Comparison of ENCODE assay signal across 23 cellular contexts in genomic region chr19:41500443-41500842, GRCh38. TPM values are rescaled to one million over a fixed set of nuclear protein-coding genes. Genes with fewer than 3 reads are reported as not detected.
DNase-seq lines count a peak whose midpoint lies in the region; ATAC-seq and TF ChIP-seq lines count a peak whose summit lies in the region.
"Had no signal": no experiment of that assay in that cellular context is flagged by ENCODE, and none has a peak within 500 bp of the region (broad histone marks: within the 10 kb centered on the region; RNA-seq: fewer than 3 reads in every experiment).

No MANE protein-coding gene starts in this region.

- WGBS in heart left ventricle, 4 donors: 64 to 75% (median 68%) methylated on average over 9 of the region's 9 CpGs
- 84 to 88% methylated on average over 9 of the region's 9 CpGs for WGBS in sigmoid colon, 2 donors

- H3K4me3 Mint-ChIP-seq in activated T-helper 1 cell treated with anti-CD3 and anti-CD28 coated beads, Interleukin-12 subunit alpha, Interleukin-12 subunit beta, Interleukin-2, Interleukin-4 antibody, amounts not matched to agents 30 ng/mL and 10 ng/mL and 1 ng/mL, durations not matched to agents 14 hours and 24 hours and 36 hours: no peak overlapping the region
- H3K4me3 Mint-ChIP-seq: activated B cell treated with CpG ODN at 0.5 μM for 24 hours; activated CD4-positive, alpha-beta memory T cell treated with anti-CD3 and anti-CD28 coated beads, Interleukin-2, amount 10 ng/mL, durations not matched to agents 7 days and 5 days; activated naive CD4-positive, alpha-beta T cell treated with anti-CD3 and anti-CD28 coated beads, Interleukin-2, amount 10 ng/mL, durations not matched to agents 7 days and 5 days; stimulated activated naive CD8-positive, alpha-beta T cell treated with anti-CD3 and anti-CD28 coated beads, Interleukin-15, Interleukin-2, amounts not matched to agents 100 ng/mL and 50 ng/mL, for 24 hours had no signal

- peaks cover 0 to 3% (median 0%) of the 10 kb centered on the region in 12 donors for H3K9me3 ChIP-seq in heart left ventricle
- H3K9me3 ChIP-seq in right atrium auricular region: no peaks in the 10 kb centered on the region
- H3K9me3 ChIP-seq in sigmoid colon: no peaks in the 10 kb centered on the region
- H3K9me3 ChIP-seq: colonic mucosa, SJSA1 had no signal

- no peak overlapping the region for H3K27ac Mint-ChIP-seq in activated T-helper 1 cell treated with anti-CD3 and anti-CD28 coated beads, Interleukin-12 subunit alpha, Interleukin-12 subunit beta, Interleukin-2, Interleukin-4 antibody, amounts not matched to agents 30 ng/mL and 10 ng/mL and 1 ng/mL, durations not matched to agents 14 hours and 24 hours and 36 hours
- H3K27ac Mint-ChIP-seq: activated B cell treated with CpG ODN at 0.5 μM for 24 hours; activated CD4-positive, alpha-beta memory T cell treated with anti-CD3 and anti-CD28 coated beads, Interleukin-2, amount 10 ng/mL, durations not matched to agents 7 days and 5 days; activated naive CD4-positive, alpha-beta T cell treated with anti-CD3 and anti-CD28 coated beads, Interleukin-2, amount 10 ng/mL, durations not matched to agents 7 days and 5 days; stimulated activated naive CD8-positive, alpha-beta T cell treated with anti-CD3 and anti-CD28 coated beads, Interleukin-15, Interleukin-2, amounts not matched to agents 100 ng/mL and 50 ng/mL, for 24 hours had no signal

- peaks cover 11% of the 10 kb centered on the region for H3K4me1 Mint-ChIP-seq in activated T-helper 1 cell treated with anti-CD3 and anti-CD28 coated beads, Interleukin-12 subunit alpha, Interleukin-12 subunit beta, Interleukin-2, Interleukin-4 antibody, amounts not matched to agents 30 ng/mL and 10 ng/mL and 1 ng/mL, durations not matched to agents 14 hours and 24 hours and 36 hours (ENCODE audit: low read depth)
- H3K4me1 Mint-ChIP-seq: activated CD4-positive, alpha-beta memory T cell treated with anti-CD3 and anti-CD28 coated beads, Interleukin-2, amount 10 ng/mL, durations not matched to agents 7 days and 5 days; activated naive CD4-positive, alpha-beta T cell treated with anti-CD3 and anti-CD28 coated beads, Interleukin-2, amount 10 ng/mL, durations not matched to agents 7 days and 5 days had no signal

- H3K36me3 ChIP-seq in heart left ventricle (no peaks in the 10 kb centered on the region), right atrium auricular region (no peaks in the 10 kb centered on the region), sigmoid colon (no peaks in the 10 kb centered on the region)
- H3K36me3 ChIP-seq: colonic mucosa, SJSA1 had no signal

- H3K27me3 Mint-ChIP-seq in activated T-helper 1 cell treated with anti-CD3 and anti-CD28 coated beads, Interleukin-12 subunit alpha, Interleukin-12 subunit beta, Interleukin-2, Interleukin-4 antibody, amounts not matched to agents 30 ng/mL and 10 ng/mL and 1 ng/mL, durations not matched to agents 14 hours and 24 hours and 36 hours (ENCODE audit: insufficient read depth): peaks cover 19% of the 10 kb centered on the region

- DNase-seq in heart left ventricle (no peak), Right ventricle myocardium superior (no peak), right atrium auricular region (ENCODE audit: low spot score) (no peak), sigmoid colon (no peak), GOT3 (lab: John Stamatoyannopoulos, UW) (no peak), NCI-H82 treated with DMSO at 0.1 percent for 48 hours (lab: John Stamatoyannopoulos, UW; ENCODE audit: unreplicated experiment) (no peak)
- DNase-seq in activated T-helper 1 cell treated with anti-CD3 and anti-CD28 coated beads, Interleukin-12 subunit alpha, Interleukin-12 subunit beta, Interleukin-2, Interleukin-4 antibody, amounts not matched to agents 30 ng/mL and 10 ng/mL and 1 ng/mL, durations not matched to agents 14 hours and 24 hours and 36 hours (ENCODE audit: low spot score): no peak
- DNase-seq: activated B cell treated with CpG ODN at 0.5 μM for 24 hours; activated CD4-positive, alpha-beta memory T cell treated with anti-CD3 and anti-CD28 coated beads, Interleukin-2, amount 10 ng/mL, durations not matched to agents 7 days and 5 days; activated naive CD4-positive, alpha-beta T cell treated with anti-CD3 and anti-CD28 coated beads, Interleukin-2, amount 10 ng/mL, durations not matched to agents 7 days and 5 days; activated T-cell treated with anti-CD3 and anti-CD28 coated beads, Interleukin-2, amount 50 U/mL, for 1 hour; C1 segment of cervical spinal cord; colonic mucosa; DMS153; head of caudate nucleus; midbrain; NCI-H1417 treated with DMSO at 0.1 percent for 48 hours had no signal

- peak in 1 of 2 donors; percentile 52 for TF ChIP-seq POLR2A in heart left ventricle (IDR thresholded peaks at IDR 0.05)
- TF ChIP-seq POLR2A in sigmoid colon (IDR thresholded peaks at IDR 0.05): no peak

- H3K4me1 ChIP-seq in heart left ventricle (peaks cover 0 to 34% (median 3%) of the 10 kb centered on the region in 12 donors), right atrium auricular region (peaks cover 0 to 8% of the 10 kb centered on the region in 2 donors), sigmoid colon (no peaks in the 10 kb centered on the region)
- H3K4me1 ChIP-seq: colonic mucosa had no signal

- no peak for TF ChIP-seq CTCF in heart left ventricle (IDR thresholded peaks at IDR 0.05)
- no peak for TF ChIP-seq CTCF in right atrium auricular region (IDR thresholded peaks at IDR 0.05)
- no peak for TF ChIP-seq CTCF in sigmoid colon (IDR thresholded peaks at IDR 0.05)

- peak overlapping the region; percentile 67 to 99 (median 90) for H3K27ac ChIP-seq in heart left ventricle
- H3K27ac ChIP-seq in right atrium auricular region: peak overlapping the region; percentile 67 to 73
- peak overlapping the region; percentile 16 to 67 (median 35) for H3K27ac ChIP-seq in sigmoid colon
- H3K27ac ChIP-seq: colonic mucosa, SJSA1 had no signal

- H3K27me3 ChIP-seq in heart left ventricle: peaks cover 0 to 23% (median 0%) of the 10 kb centered on the region in 9 donors
- no peaks in the 10 kb centered on the region for H3K27me3 ChIP-seq in right atrium auricular region
- H3K27me3 ChIP-seq in sigmoid colon: peaks cover 0 to 31% (median 0%) of the 10 kb centered on the region in 3 donors
- H3K27me3 ChIP-seq: colonic mucosa had no signal

- H3K4me3 ChIP-seq in heart left ventricle (peak overlapping the region; percentile 31 to 80 (median 59)), right atrium auricular region (peak overlapping the region; percentile 34 to 41), sigmoid colon (peak overlapping the region in 3 of 4 donors; percentile 11 to 20 (median 17))
- H3K4me3 ChIP-seq: colonic mucosa, SJSA1 had no signal

- no peaks in the 10 kb centered on the region for H3K36me3 Mint-ChIP-seq in activated T-helper 1 cell treated with anti-CD3 and anti-CD28 coated beads, Interleukin-12 subunit alpha, Interleukin-12 subunit beta, Interleukin-2, Interleukin-4 antibody, amounts not matched to agents 30 ng/mL and 10 ng/mL and 1 ng/mL, durations not matched to agents 14 hours and 24 hours and 36 hours (ENCODE audit: low read depth)
- H3K36me3 Mint-ChIP-seq: activated naive CD4-positive, alpha-beta T cell treated with anti-CD3 and anti-CD28 coated beads, Interleukin-2, amount 10 ng/mL, durations not matched to agents 7 days and 5 days had no signal

- intact Hi-C loops in heart left ventricle (cut with DNase I): no loop called here
- intact Hi-C loops in Right ventricle myocardium superior (cut with DNase I): no loop called here
- intact Hi-C loops in sigmoid colon (cut with DNase I): no loop called here
- intact Hi-C loops in activated T-helper 1 cell treated with anti-CD3 and anti-CD28 coated beads, Interleukin-12 subunit alpha, Interleukin-12 subunit beta, Interleukin-2, Interleukin-4 antibody, amounts not matched to agents 30 ng/mL and 10 ng/mL and 1 ng/mL, durations not matched to agents 14 hours and 24 hours and 36 hours (cut with micrococcal nuclease): no loop called here

- no peaks in the 10 kb centered on the region for H3K9me3 Mint-ChIP-seq in activated T-helper 1 cell treated with anti-CD3 and anti-CD28 coated beads, Interleukin-12 subunit alpha, Interleukin-12 subunit beta, Interleukin-2, Interleukin-4 antibody, amounts not matched to agents 30 ng/mL and 10 ng/mL and 1 ng/mL, durations not matched to agents 14 hours and 24 hours and 36 hours
- H3K9me3 Mint-ChIP-seq: activated B cell treated with CpG ODN at 0.5 μM for 24 hours; activated CD4-positive, alpha-beta memory T cell treated with anti-CD3 and anti-CD28 coated beads, Interleukin-2, amount 10 ng/mL, durations not matched to agents 7 days and 5 days; activated naive CD4-positive, alpha-beta T cell treated with anti-CD3 and anti-CD28 coated beads, Interleukin-2, amount 10 ng/mL, durations not matched to agents 7 days and 5 days; stimulated activated naive CD8-positive, alpha-beta T cell treated with anti-CD3 and anti-CD28 coated beads, Interleukin-15, Interleukin-2, amounts not matched to agents 100 ng/mL and 50 ng/mL, for 24 hours had no signal

- TF ChIP-seq EP300 in sigmoid colon (IDR thresholded peaks at IDR 0.05): no peak

- ATAC-seq in heart left ventricle: peak in 3 of 4 donors; percentile 37 to 76 (median 61)
- no peak for ATAC-seq in Right ventricle myocardium superior (ENCODE audit: poor library complexity)
- no peak for ATAC-seq in HG02588 (IDR thresholded peaks at IDR 0.05; ENCODE audit: unreplicated experiment)

RNA-seq across cellular contexts. Expression of gene ERICH4, which starts 57.5 kb away (rescaled TPM):
- total RNA-seq in heart left ventricle (under 1 TPM in 1 of 9 donors, not detected in 8; 0.30 TPM), Right ventricle myocardium superior (not detected), right atrium auricular region (not detected), sigmoid colon (not detected)
- polyA plus RNA-seq in heart left ventricle (under 1 TPM in 1 of 2 donors, not detected in 1; 0.10 TPM), sigmoid colon (not detected)
- not detected in 2 replicates for total RNA-seq in activated T-helper 1 cell treated with anti-CD3 and anti-CD28 coated beads, Interleukin-12 subunit alpha, Interleukin-12 subunit beta, Interleukin-2, Interleukin-4 antibody, amounts not matched to agents 30 ng/mL and 10 ng/mL and 1 ng/mL, durations not matched to agents 14 hours and 24 hours and 36 hours
- total RNA-seq: activated B cell treated with CpG ODN at 0.5 μM for 24 hours; activated CD4-positive, alpha-beta memory T cell treated with anti-CD3 and anti-CD28 coated beads, Interleukin-2, amount 10 ng/mL, durations not matched to agents 7 days and 5 days; colonic mucosa; renal cortical epithelial cell; SJSA1; T-helper 2 cell treated with Interferon-gamma antibody and Interleukin-4, amounts not matched to agents 100 ng/mL and 5 ng/mL, for 36 hours had no signal
- polyA plus RNA-seq: esophagus had no signal

Comparison
In these comparisons a context has a peak if more than half of its experiments do, and no peak if none do; other contexts are left out.
1. ATAC-seq: peak in heart left ventricle (3 of 4); none in Right ventricle myocardium superior (single experiment) and HG02588 (single experiment).
2. H3K27ac ChIP-seq: peak in every context shown above with its lines; median percentile 90 in heart left ventricle; 70 in right atrium auricular region; 35 in sigmoid colon.
3. Peak in every context shown above with its lines, with median percentiles within 50 percentile points of each other: H3K4me3 ChIP-seq.